8 cellular contexts compared by ENCODE assay signal in genomic region chr19:3982701-3983541, GRCh38. TPM values are rescaled to one million over a fixed set of nuclear protein-coding genes. Genes with fewer than 3 reads are reported as not detected.
DNase-seq lines count a peak whose midpoint lies in the region; ATAC-seq, FAIRE-seq and TF ChIP-seq lines count a peak whose summit lies in the region.

No MANE protein-coding gene starts in this region.

- intact Hi-C loops in ovary (cut with DNase I) = loop anchor here in 1 of 4 donors (10.0 kb wide), 2 partner anchors 142 to 222 kb away; partner anchors contain the start of gene MAP2K2
- intact Hi-C loops in left lung (cut with DNase I) = no loop called here

- TF ChIP-seq POLR2A in ovary (IDR thresholded peaks at IDR 0.05) = no peak

- H3K4me1 ChIP-seq in endocrine pancreas (ENCODE audit: control insufficient read depth, insufficient read depth, low read length) (peaks cover 5% of the 10 kb centered on the region), ovary (ENCODE audit: insufficient read depth) (peaks cover 4% of the 10 kb centered on the region), left lung (peaks cover 20 to 79% of the 10 kb centered on the region in 2 donors)

- peak; percentile 64 for DNase-seq in GM03348 (ENCODE audit: low spot score)
- DNase-seq in RCC 7860 (ENCODE audit: low spot score) = peak; percentile 76
- DNase-seq in ovary = peak in 4 of 5 donors; percentile 45 to 52 (median 47)
- no peak for DNase-seq in SHP77 treated with DMSO at 0.1 percent for 48 hours (lab: John Stamatoyannopoulos, UW)
- no peak for DNase-seq in left lung
- no peak for DNase-seq in cerebellar cortex (ENCODE audit: low spot score)

- 49 to 68% (median 57%) methylated on average over 25 to 40 of the region's 40 CpGs for WGBS in ovary, 3 donors

- H3K9ac ChIP-seq in endocrine pancreas (ENCODE audit: control insufficient read depth, insufficient read depth, low read length) = peak overlapping the region; percentile 97

- peaks cover 38% of the 10 kb centered on the region for H3K36me3 ChIP-seq in endocrine pancreas (ENCODE audit: control insufficient read depth, insufficient read depth, low read length)
- no peaks in the 10 kb centered on the region for H3K36me3 ChIP-seq in ovary
- peaks cover 19 to 64% of the 10 kb centered on the region in 2 donors for H3K36me3 ChIP-seq in left lung

- H3K4me3 ChIP-seq in endocrine pancreas (ENCODE audit: control insufficient read depth, insufficient read depth, low read length) (peak overlapping the region; percentile 3), ovary (no peak overlapping the region), left lung (peak overlapping the region in 1 of 2 donors; percentile 94)

- no peak for TF ChIP-seq EP300 in ovary (IDR thresholded peaks at IDR 0.05)

- no peak for TF ChIP-seq CTCF in ovary (IDR thresholded peaks at IDR 0.05)
- TF ChIP-seq CTCF in left lung (IDR thresholded peaks at IDR 0.05) = no peak

- H3K27ac ChIP-seq in ovary (no peak overlapping the region), left lung (no peak overlapping the region)

- ATAC-seq in left lung (no peak), HG03039 (IDR thresholded peaks at IDR 0.05; ENCODE audit: unreplicated experiment) (no peak)

- H3K9me3 ChIP-seq in endocrine pancreas (ENCODE audit: control insufficient read depth, low read length) = no peaks in the 10 kb centered on the region
- H3K9me3 ChIP-seq in ovary = no peaks in the 10 kb centered on the region
- no peaks in the 10 kb centered on the region for H3K9me3 ChIP-seq in left lung

- H3K27me3 ChIP-seq in endocrine pancreas (ENCODE audit: control insufficient read depth, insufficient read depth, low read length) = no peaks in the 10 kb centered on the region
- no peaks in the 10 kb centered on the region for H3K27me3 ChIP-seq in ovary
- no peaks in the 10 kb centered on the region for H3K27me3 ChIP-seq in left lung

- no peak for FAIRE-seq in RCC 7860 (lab: Jason Lieb, UNC)

RNA-seq across cellular contexts. Expression of gene EEF2, which starts 2.3 kb away (rescaled TPM):
- 1,000 to 10,000 TPM; 1,491 to 4,634 (median 4,119) TPM for total RNA-seq in ovary
- polyA plus RNA-seq in ovary = 1,000 to 10,000 TPM; 2,682 to 3,932 TPM
- 1,000 to 10,000 TPM; 1,865 to 2,064 TPM for total RNA-seq in left lung

RNA-seq across cellular contexts. Expression of gene DAPK3, which starts 12.0 kb away (rescaled TPM):
- 100 to 1,000 TPM in 1 of 7 donors, 10 to 100 TPM in 6; 46.3 to 101 (median 57.0) TPM for total RNA-seq in ovary
- polyA plus RNA-seq in ovary = 10 to 100 TPM in 1 of 2 donors, 1 to 10 TPM in 1; 8.3 to 66.5 TPM
- 10 to 100 TPM; 62.1 to 70.7 TPM for total RNA-seq in left lung

RNA-seq across cellular contexts. Expression of gene PIAS4, which starts 24.6 kb away (rescaled TPM):
- total RNA-seq in ovary (10 to 100 TPM; 11.6 to 29.7 (median 23.6) TPM), left lung (10 to 100 TPM; 24.3 to 26.9 TPM)
- polyA plus RNA-seq in ovary = 10 to 100 TPM in 1 of 2 donors, 1 to 10 TPM in 1; 5.2 to 18.9 TPM

RNA-seq across cellular contexts. Expression of gene NMRK2, which starts 50.1 kb away (rescaled TPM):
- total RNA-seq in ovary (under 1 TPM in 3 of 7 donors, not detected in 4; 0.26 to 0.40 (median 0.40) TPM), left lung (under 1 TPM; 0.32 to 0.50 TPM)
- under 1 TPM in 1 of 2 donors, not detected in 1; 0.93 TPM for polyA plus RNA-seq in ovary

Comparison
In these comparisons a context has a peak if more than half of its experiments do, and no peak if none do; other contexts are left out.
1. DNase-seq: peak in GM03348 (single experiment), RCC 7860 (single experiment) and ovary (4 of 5); none in SHP77 treated with DMSO at 0.1 percent for 48 hours (single experiment), left lung (0 of 2) and cerebellar cortex (single experiment).